Comparison of ENCODE assay signal across 1 cellular context in genomic region chr11:62980133-62980760, GRCh38.
TF ChIP-seq lines count a peak whose summit lies in the region.

No MANE protein-coding gene starts in this region.

TF ChIP-seq in endothelial cell of umbilical vein, 7 proteins besides CTCF, POLR2A, EP300 and RAD21:
- TF ChIP-seq POLR2AphosphoS5 (IDR thresholded peaks at IDR 0.05; ENCODE audit: insufficient read depth, low read depth, low read length) (no peak), JUN (IDR thresholded peaks at IDR 0.05; ENCODE audit: borderline replicate concordance, insufficient read depth, insufficient read length, low read depth) (no peak), GATA2 (IDR thresholded peaks at IDR 0.05; ENCODE audit: insufficient read depth, insufficient read length, low read depth, low read length) (no peak), MYC (IDR thresholded peaks at IDR 0.05; ENCODE audit: low read depth, low read length) (no peak), FOS (IDR thresholded peaks at IDR 0.05; ENCODE audit: borderline replicate concordance, insufficient read depth, low read length) (no peak), MAX (IDR thresholded peaks at IDR 0.05; ENCODE audit: insufficient read depth, insufficient read length) (no peak), EZH2 (IDR thresholded peaks at IDR 0.05; ENCODE audit: borderline replicate concordance, low read depth, low read length, severe bottlenecking) (no peak)
TF ChIP-seq in endothelial cell of umbilical vein: peak in this region for 0.
